23 cellular contexts compared by ENCODE assay signal in genomic region chr15:73295630-73296286, GRCh38.
A peak's percentile ranks its signal among the peaks of the same experiment; 100 is the strongest.
DNase-seq lines count a peak whose midpoint lies in the region; ATAC-seq and TF ChIP-seq lines count a peak whose summit lies in the region.
"Had no signal": no experiment of that assay in that cellular context is flagged by ENCODE, and none has a peak within 500 bp of the region (broad histone marks: within the 10 kb centered on the region; RNA-seq: fewer than 3 reads in every experiment).

No MANE protein-coding gene starts in this region.

- H3K27ac ChIP-seq in RWPE2 (ENCODE audit: poor library complexity, severe bottlenecking), result no peak overlapping the region
- peak overlapping the region in 7 of 8 donors; percentile 31 to 87 (median 69) for H3K27ac ChIP-seq in spleen
- H3K27ac ChIP-seq: 22Rv1, C4-2B, epithelial cell of prostate, testis had no signal

- DNase-seq in NK-92 treated with Interleukin-12 subunit alpha and Interleukin-12 subunit beta, amount 100 ng/mL, for 24 hours (lab: John Stamatoyannopoulos, UW), result peak; percentile 65
- no peak for DNase-seq in NK-92 (lab: John Stamatoyannopoulos, UW; ENCODE audit: unreplicated experiment)
- no peak for DNase-seq in RWPE2 (ENCODE audit: low spot score)
- DNase-seq in fibroblast of gingiva (ENCODE audit: low read depth), result peak; percentile 60
- no peak for DNase-seq in spleen
- DNase-seq in OCI-M1 (lab: John Stamatoyannopoulos, UW), result no peak
- DNase-seq: activated CD8-positive, alpha-beta T cell treated with anti-CD3 and anti-CD28 coated beads, Interleukin-2, amount 10 ng/mL, durations not matched to agents 7 days and 5 days; amniotic stem cell; cortex of kidney; heart right ventricle; kidney; midbrain; NCI-H2029; SK-N-SH; stimulated activated CD4-positive, alpha-beta T cell treated with anti-CD3 and anti-CD28 coated beads, Interleukin-4, amount 100 ng/mL, for 24 hours; testis had no signal

- intact Hi-C loops in spleen (cut with DNase I; ENCODE audit: low total_unique reads), result no loop called here

- H3K27me3 ChIP-seq in RWPE2 (ENCODE audit: insufficient read depth, poor library complexity, severe bottlenecking), result no peaks in the 10 kb centered on the region
- H3K27me3 ChIP-seq in spleen (replicated peaks in 1 of 7), result no peaks in the 10 kb centered on the region
- H3K27me3 ChIP-seq: heart right ventricle, testis had no signal

- H3K4me3 ChIP-seq in RWPE2 (ENCODE audit: severe bottlenecking) (no peak overlapping the region), spleen (peak overlapping the region in 1 of 8 donors; percentile 23)
- H3K4me3 ChIP-seq: heart right ventricle, testis had no signal

- H3K9me3 ChIP-seq in RWPE2 (ENCODE audit: severe bottlenecking) (no peaks in the 10 kb centered on the region), spleen (no peaks in the 10 kb centered on the region)
- H3K9me3 ChIP-seq: heart right ventricle, SK-N-SH, testis had no signal

- ATAC-seq in RWPE2 (ENCODE audit: low read depth), result peak; percentile 63; the same call in 2 of the 3 replicates
- no peak for ATAC-seq in HG03457 (IDR thresholded peaks at IDR 0.05; ENCODE audit: unreplicated experiment)
- no peak for ATAC-seq in GM21526 (IDR thresholded peaks at IDR 0.05; ENCODE audit: low FRiP score, unreplicated experiment)
- ATAC-seq: activated CD8-positive, alpha-beta T cell treated with anti-CD3 and anti-CD28 coated beads, Interleukin-2, amount 10 ng/mL, durations not matched to agents 7 days and 5 days; activated T-helper 17 cell treated with anti-CD3 and anti-CD28 coated beads, Interleukin-2, amount 50 U/mL, for 72 hours; sciatic nerve had no signal

- 41 to 69% (median 51%) methylated on average over 6 of the region's 6 CpGs for WGBS in spleen, 5 donors

- 0 out of 2 replicates have a peak, but pooled peaks cover 4% of the 10 kb centered on the region for H3K36me3 ChIP-seq in RWPE2 (ENCODE audit: low read depth)
- H3K36me3 ChIP-seq in spleen, result peaks cover 0 to 34% (median 0%) of the 10 kb centered on the region in 6 donors

- TF ChIP-seq POLR2A in spleen (IDR thresholded peaks at IDR 0.05), result no peak

- TF ChIP-seq CTCF in RWPE2 (IDR thresholded peaks at IDR 0.05; ENCODE audit: poor library complexity, severe bottlenecking) (no peak), spleen (IDR thresholded peaks at IDR 0.05 in 8 of 11, conservative IDR thresholded peaks at IDR 0.05 in 3 of 11) (no peak)

- H3K4me1 ChIP-seq in RWPE2 (ENCODE audit: insufficient read depth, poor library complexity, severe bottlenecking) (no peaks in the 10 kb centered on the region), spleen (peaks cover 0 to 16% (median 0%) of the 10 kb centered on the region in 6 donors)
- H3K4me1 ChIP-seq: testis had no signal

Comparison
In these comparisons a context has a peak if more than half of its experiments do, and no peak if none do; other contexts are left out.
1. DNase-seq: peak in NK-92 treated with Interleukin-12 subunit alpha and Interleukin-12 subunit beta, amount 100 ng/mL, for 24 hours (single experiment) and fibroblast of gingiva (single experiment); none in NK-92 (single experiment), RWPE2 (single experiment), spleen (single experiment) and OCI-M1 (single experiment).